In the genomic region with DNA sequence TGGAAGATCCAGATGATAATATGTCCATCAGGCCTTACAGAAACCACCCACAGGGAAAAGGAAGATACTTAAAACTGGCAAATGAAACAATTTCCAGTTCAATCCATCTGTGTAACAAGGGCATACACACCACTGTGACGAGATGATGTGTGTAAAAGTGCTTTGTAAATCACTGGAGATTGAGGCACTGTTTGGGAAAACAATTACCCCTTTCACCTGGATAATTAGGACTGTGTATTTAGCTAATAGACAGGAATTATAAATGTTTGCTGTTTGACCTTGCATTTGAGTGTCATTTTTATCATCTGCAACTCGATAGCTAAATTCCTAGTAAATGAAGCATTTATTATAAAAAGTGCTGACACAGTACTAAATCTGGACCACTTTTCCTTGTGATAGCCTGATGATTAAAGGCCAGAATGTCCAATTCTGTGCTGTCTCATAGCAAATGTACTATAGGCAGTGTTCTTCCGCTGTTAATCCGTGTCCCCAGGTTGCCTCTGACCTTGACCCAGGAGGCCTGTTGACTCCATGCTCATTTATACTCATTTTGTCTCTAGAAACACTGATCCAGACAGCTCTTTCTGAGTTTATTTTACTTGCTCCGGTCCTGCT, we compare ENCODE assay signal across 23 cellular contexts.
A peak's percentile ranks its signal among the peaks of the same experiment; 100 is the strongest.
DNase-seq lines count a peak whose midpoint lies in the region; ATAC-seq, FAIRE-seq and TF ChIP-seq lines count a peak whose summit lies in the region.
"Had no signal": no experiment of that assay in that cellular context is flagged by ENCODE, and none has a peak within 500 bp of the region (broad histone marks: within the 10 kb centered on the region; RNA-seq: fewer than 3 reads in every experiment).

No MANE protein-coding gene starts in this region.

- no peak overlapping the region for H3K9ac ChIP-seq in BLaER1
- no peak overlapping the region for H3K9ac ChIP-seq in K562 (ENCODE audit: insufficient read depth in 1 of 2, low read depth in 2 of 2, low read length in 2 of 2)
- H3K9ac ChIP-seq in liver (ENCODE audit: low read depth in 1 of 2, low read length in 2 of 2): no peak overlapping the region

- H3K9me1 ChIP-seq in K562 (ENCODE audit: control insufficient read depth, insufficient read depth, low read length): no peaks in the 10 kb centered on the region

- TF ChIP-seq POLR2A in K562 (conservative IDR thresholded peaks at IDR 0.05): no peak
- no peak for TF ChIP-seq POLR2A in gastrocnemius medialis (IDR thresholded peaks at IDR 0.05)

- H3K27me3 ChIP-seq in BLaER1 (no peaks in the 10 kb centered on the region), K562 (ENCODE audit: control insufficient read depth in 2 of 2, insufficient read depth in 2 of 2, low read length in 2 of 2) (0 out of 5 replicates have a peak, but pooled peaks cover 0 to 4% of the 10 kb centered on the region in 2 experiments), liver (ENCODE audit: control insufficient read depth in 4 of 4, insufficient read depth in 4 of 4, low read length in 3 of 4) (no peaks in the 10 kb centered on the region), gastrocnemius medialis (no peaks in the 10 kb centered on the region)
- H3K27me3 ChIP-seq: tibial artery had no signal

- H3K36me3 Mint-ChIP-seq in stimulated activated naive B cell treated with anti-CD40 and anti-IgM and Interleukin-4, amounts not matched to agents 10 μg/mL and 1 μg/mL and 100 μg/mL, for 72 hours: no peaks in the 10 kb centered on the region
- H3K36me3 Mint-ChIP-seq: CD14-positive monocyte; stimulated activated memory B cell treated with anti-CD40 and anti-IgM and Interleukin-4, amounts not matched to agents 10 μg/mL and 1 μg/mL and 100 μg/mL, for 72 hours; T-cell had no signal

- no peak overlapping the region for H2AFZ ChIP-seq in K562 (ENCODE audit: low read depth, low read length)

- H3K4me2 ChIP-seq in BLaER1 (peak overlapping the region; percentile 61), K562 (ENCODE audit: insufficient read depth, low read length) (no peak overlapping the region)

- no peak overlapping the region for H3K4me3 ChIP-seq in BLaER1
- no peak overlapping the region for H3K4me3 ChIP-seq in K562
- H3K4me3 ChIP-seq in liver (ENCODE audit: low read depth in 1 of 3, low read length in 3 of 3): no peak overlapping the region
- H3K4me3 ChIP-seq in gastrocnemius medialis: no peak overlapping the region
- H3K4me3 ChIP-seq: tibial artery had no signal

- H3K4me1 ChIP-seq in BLaER1 (peaks cover 16% of the 10 kb centered on the region), K562 (replicated peaks in 1 of 2; ENCODE audit: control insufficient read depth in 2 of 2, insufficient read depth in 2 of 2, low read length in 2 of 2) (no peaks in the 10 kb centered on the region), liver (ENCODE audit: control insufficient read depth in 4 of 4, insufficient read depth in 4 of 4, low read length in 3 of 4) (peaks cover 0 to 8% (median 5%) of the 10 kb centered on the region in 4 donors), gastrocnemius medialis (peaks cover 3 to 4% of the 10 kb centered on the region in 2 donors)

- TF ChIP-seq EP300 in K562 (IDR thresholded peaks at IDR 0.05; ENCODE audit: low read length): no peak

- TF ChIP-seq RAD21 in K562 (CRISPR knock-in tag; conservative IDR thresholded peaks at IDR 0.05 in 1 of 2, IDR thresholded peaks at IDR 0.05 in 1 of 2) (no peak), liver (IDR thresholded peaks at IDR 0.05) (no peak)

- H3K4me3 Mint-ChIP-seq in stimulated activated naive B cell treated with anti-CD40 and anti-IgM and Interleukin-4, amounts not matched to agents 10 μg/mL and 1 μg/mL and 100 μg/mL, for 72 hours: no peak overlapping the region
- H3K4me3 Mint-ChIP-seq: CD14-positive monocyte; endodermal cell; nephron progenitor cell; stimulated activated memory B cell treated with anti-CD40 and anti-IgM and Interleukin-4, amounts not matched to agents 10 μg/mL and 1 μg/mL and 100 μg/mL, for 72 hours; T-cell had no signal

- H3K79me2 ChIP-seq in K562 (ENCODE audit: control insufficient read depth, insufficient read depth, low read length): no peaks in the 10 kb centered on the region

- no peak for FAIRE-seq in K562 (lab: Jason Lieb, UNC)
- FAIRE-seq: keratinocyte had no signal

- ATAC-seq in K562 (no peak), gastrocnemius medialis (no peak), HG03196 (IDR thresholded peaks at IDR 0.05; ENCODE audit: unreplicated experiment) (no peak), HG03342 (IDR thresholded peaks at IDR 0.05; ENCODE audit: unreplicated experiment) (no peak)
- ATAC-seq in stimulated activated naive B cell treated with anti-CD40 and anti-IgM and Interleukin-4, amounts not matched to agents 10 μg/mL and 1 μg/mL and 100 μg/mL, for 72 hours (replicated peaks): no peak
- ATAC-seq: stimulated activated memory B cell treated with anti-CD40 and anti-IgM and Interleukin-4, amounts not matched to agents 10 μg/mL and 1 μg/mL and 100 μg/mL, for 72 hours; T-cell had no signal

- 0% methylated on average over 5 of the region's 5 CpGs for WGBS in K562 (ENCODE audit: insufficient coverage, low coverage, missing lambda C conversion rate)
- WGBS in liver: 64% methylated on average over 5 of the region's 5 CpGs

- intact Hi-C loops in K562 (cut with micrococcal nuclease): no loop called here
- intact Hi-C loops in gastrocnemius medialis (cut with DNase I; ENCODE audit: low total_unique reads): no loop called here

- no peaks in the 10 kb centered on the region for H3K4me1 Mint-ChIP-seq in stimulated activated naive B cell treated with anti-CD40 and anti-IgM and Interleukin-4, amounts not matched to agents 10 μg/mL and 1 μg/mL and 100 μg/mL, for 72 hours
- H3K4me1 Mint-ChIP-seq: CD14-positive monocyte; stimulated activated memory B cell treated with anti-CD40 and anti-IgM and Interleukin-4, amounts not matched to agents 10 μg/mL and 1 μg/mL and 100 μg/mL, for 72 hours; T-cell had no signal

- DNase-seq in NCI-H146 treated with DMSO at 0.1 percent for 48 hours (lab: John Stamatoyannopoulos, UW; ENCODE audit: unreplicated experiment) (peak; percentile 87), K562 (ENCODE audit: extremely low read depth in 1 of 4, low spot score in 3 of 4) (no peak), gastrocnemius medialis (no peak)
- DNase-seq in stimulated activated naive B cell treated with anti-CD40 and anti-IgM and Interleukin-4, amounts not matched to agents 10 μg/mL and 1 μg/mL and 100 μg/mL, for 72 hours: no peak
- DNase-seq: ACHN; activated CD4-positive, alpha-beta T cell treated with anti-CD3 and anti-CD28 coated beads, Interleukin-2, amount 50 U/mL, for 48 hours; activated naive CD4-positive, alpha-beta T cell; activated T-cell treated with anti-CD3 and anti-CD28 coated beads for 4 hours; aorta; endodermal cell; GOT3; NCI-H226; nephron progenitor cell; SHP77 treated with DMSO at 0.1 percent for 48 hours; T-cell; tibial artery had no signal

- no peaks in the 10 kb centered on the region for H3K36me3 ChIP-seq in BLaER1
- no peaks in the 10 kb centered on the region for H3K36me3 ChIP-seq in K562 (ENCODE audit: control insufficient read depth, insufficient read depth, low read length)
- no peaks in the 10 kb centered on the region for H3K36me3 ChIP-seq in liver (ENCODE audit: control insufficient read depth in 4 of 4, insufficient read depth in 3 of 4, low read depth in 1 of 4, low read length in 3 of 4)
- no peaks in the 10 kb centered on the region for H3K36me3 ChIP-seq in gastrocnemius medialis
- H3K36me3 ChIP-seq: tibial artery had no signal

- H3K9me3 ChIP-seq in BLaER1 (no peaks in the 10 kb centered on the region), K562 (replicated peaks; ENCODE audit: control insufficient read depth, insufficient read depth, low read depth, low read length) (no peaks in the 10 kb centered on the region), liver (ENCODE audit: control insufficient read depth in 4 of 4, low read length in 3 of 4) (no peaks in the 10 kb centered on the region), gastrocnemius medialis (no peaks in the 10 kb centered on the region)
- H3K9me3 ChIP-seq: tibial artery had no signal

- H3K27me3 Mint-ChIP-seq in stimulated activated naive B cell treated with anti-CD40 and anti-IgM and Interleukin-4, amounts not matched to agents 10 μg/mL and 1 μg/mL and 100 μg/mL, for 72 hours: peaks cover 0 to 3% of the 10 kb centered on the region in 2 donors

- in situ Hi-C loops in K562 (cut with MboI) (no loop called here), gastrocnemius medialis (cut with MboI; ENCODE audit: low sequenced_read_pairs in 4 of 4) (no loop called here)

- CTCF ChIA-PET in K562 (lab: Yijun Ruan, JAX; ENCODE audit: low intra/inter-chr PET ratio): no interaction called here

- H3K27ac Mint-ChIP-seq in stimulated activated naive B cell treated with anti-CD40 and anti-IgM and Interleukin-4, amounts not matched to agents 10 μg/mL and 1 μg/mL and 100 μg/mL, for 72 hours: no peak overlapping the region
- H3K27ac Mint-ChIP-seq: CD14-positive monocyte; endodermal cell; stimulated activated memory B cell treated with anti-CD40 and anti-IgM and Interleukin-4, amounts not matched to agents 10 μg/mL and 1 μg/mL and 100 μg/mL, for 72 hours; T-cell had no signal

- no peaks in the 10 kb centered on the region for H3K9me3 Mint-ChIP-seq in stimulated activated naive B cell treated with anti-CD40 and anti-IgM and Interleukin-4, amounts not matched to agents 10 μg/mL and 1 μg/mL and 100 μg/mL, for 72 hours
- H3K9me3 Mint-ChIP-seq: CD14-positive monocyte; endodermal cell; nephron progenitor cell; stimulated activated memory B cell treated with anti-CD40 and anti-IgM and Interleukin-4, amounts not matched to agents 10 μg/mL and 1 μg/mL and 100 μg/mL, for 72 hours; T-cell had no signal

- POLR2A ChIA-PET in K562 (lab: Yijun Ruan, JAX): no interaction called here

- H4K20me1 ChIP-seq in BLaER1: no peaks in the 10 kb centered on the region
- H4K20me1 ChIP-seq in K562 (replicated peaks; ENCODE audit: control insufficient read depth, insufficient read depth, low read length): no peaks in the 10 kb centered on the region

- no peak for TF ChIP-seq CTCF in K562 (IDR thresholded peaks at IDR 0.05 in 2 of 3, conservative IDR thresholded peaks at IDR 0.05 in 1 of 3; ENCODE audit: insufficient read depth in 2 of 3, low read depth in 1 of 3, low read length in 3 of 3)
- TF ChIP-seq CTCF in liver (IDR thresholded peaks at IDR 0.05; ENCODE audit: low read depth, low read length, missing input control): no peak
- TF ChIP-seq CTCF in gastrocnemius medialis (IDR thresholded peaks at IDR 0.05 in 4 of 5, conservative IDR thresholded peaks at IDR 0.05 in 1 of 5): no peak

- BruUV-seq in K562 (replicated peaks; lab: Mats Ljungman, UMichigan): no TSS peak

- H3K27ac ChIP-seq in BLaER1: no peak overlapping the region
- H3K27ac ChIP-seq in K562 (ENCODE audit: extremely low read depth, low read depth, low read length): no peak overlapping the region
- H3K27ac ChIP-seq in liver (ENCODE audit: low read depth in 1 of 2, low read length in 2 of 2): no peak overlapping the region
- H3K27ac ChIP-seq in gastrocnemius medialis: no peak overlapping the region
- H3K27ac ChIP-seq: tibial artery had no signal

TF ChIP-seq in K562, 482 proteins besides CTCF, POLR2A, EP300 and RAD21 (continues in another document):
- TF ChIP-seq MAFF (IDR thresholded peaks at IDR 0.05; ENCODE audit: low read length) (peak; percentile 61), MAFG (tag; conservative IDR thresholded peaks at IDR 0.05) (peak; percentile 67)

TF ChIP-seq in liver, 16 proteins besides CTCF, POLR2A, EP300 and RAD21 (continues in another document):
- TF ChIP-seq HNF4A (conservative IDR thresholded peaks at IDR 0.05) (no peak), GABPA (IDR thresholded peaks at IDR 0.05 in 1 of 2, conservative IDR thresholded peaks at IDR 0.05 in 1 of 2) (no peak)
